ENCODE assay signal across 28 cellular contexts in the genomic region with DNA sequence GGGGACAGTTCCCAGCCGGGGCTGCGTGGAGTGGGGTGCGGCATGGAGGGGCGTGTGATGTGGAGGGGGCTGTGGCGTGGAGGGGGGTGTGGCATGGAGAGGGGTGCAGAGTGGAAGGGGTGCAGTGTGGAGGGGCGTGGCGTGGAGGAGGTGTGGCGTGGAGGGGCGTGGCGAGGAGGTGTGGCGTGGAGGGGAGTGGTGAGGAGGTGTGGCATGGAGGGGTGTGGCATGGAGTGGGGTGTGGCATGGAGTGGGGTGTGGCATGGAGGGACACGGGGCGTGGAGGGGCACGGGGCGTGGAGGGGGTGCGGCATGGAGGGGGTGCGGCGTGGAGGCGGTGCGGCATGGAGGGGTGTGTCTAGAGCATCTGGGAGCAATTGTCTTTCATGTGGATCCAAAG. TPM values are rescaled to one million over a fixed set of nuclear protein-coding genes. Genes with fewer than 3 reads are reported as not detected.
DNase-seq lines count a peak whose midpoint lies in the region; ATAC-seq, FAIRE-seq and TF ChIP-seq lines count a peak whose summit lies in the region.
"Had no signal": no experiment of that assay in that cellular context is flagged by ENCODE, and none has a peak within 500 bp of the region (broad histone marks: within the 10 kb centered on the region; RNA-seq: fewer than 3 reads in every experiment).

No MANE protein-coding gene starts in this region.

- BruUV-seq in HepG2 (replicated peaks; lab: Mats Ljungman, UMichigan), result no TSS peak

- TF ChIP-seq RAD21 in HepG2 (CRISPR knock-in tag; IDR thresholded peaks at IDR 0.05), result no peak

- CTCF ChIA-PET in HepG2 (lab: Yijun Ruan, JAX; ENCODE audit: low intra/inter-chr PET ratio, low total read pairs), result no interaction called here

- DNase-seq in HepG2 (ENCODE audit: low spot score) (no peak), right lobe of liver (no peak), SW480 (ENCODE audit: low spot score) (peak; percentile 23), mucosa of descending colon (peak in 1 of 3 donors; percentile 67), activated T-cell treated with anti-CD3 and anti-CD28 coated beads for 4 hours (no peak)
- DNase-seq: AML-193; C1 segment of cervical spinal cord; CD4-positive, alpha-beta memory T cell; COR-L47; DMS53; GM23248; H7; HFFc6; IMR-90; KG1; MG63; NCI-H2029; NCI-H446; NCI-H524 treated with DMSO at 0.1 percent for 48 hours; NCI-H774; PC-3; SJCRH30 had no signal

- no peak for ATAC-seq in HepG2
- no peak for ATAC-seq in right lobe of liver
- ATAC-seq in mucosa of descending colon, result peak; percentile 76
- no peak for ATAC-seq in HG02840 (IDR thresholded peaks at IDR 0.05; ENCODE audit: low FRiP score, unreplicated experiment)
- no peak for ATAC-seq in activated CD4-positive, CD25-positive, alpha-beta regulatory T cell treated with anti-CD3 and anti-CD28 coated beads, Interleukin-2, amount 50 U/mL, for 24 hours
- ATAC-seq: PC-3, Right ventricle myocardium inferior had no signal

- 97% methylated on average over 20 of the region's 20 CpGs for WGBS in HepG2 (ENCODE audit: low lambda C conversion rate)
- 95% methylated on average over 13 of the region's 20 CpGs for WGBS in right lobe of liver (ENCODE audit: insufficient coverage, low coverage, low lambda C conversion rate, missing lambda C conversion rate)

- FAIRE-seq in HepG2 (lab: Jason Lieb, UNC), result no peak
- FAIRE-seq: A549 had no signal

- H3K9ac ChIP-seq in HepG2 (ENCODE audit: insufficient read depth, low read depth, low read length), result no peak overlapping the region
- H3K9ac ChIP-seq: GM23248 had no signal

- H3K4me1 ChIP-seq in HepG2 (ENCODE audit: insufficient read depth, low read length), result no peaks in the 10 kb centered on the region
- no peaks in the 10 kb centered on the region for H3K4me1 ChIP-seq in right lobe of liver
- peaks cover 5% of the 10 kb centered on the region for H3K4me1 ChIP-seq in mucosa of descending colon (ENCODE audit: low read depth)
- H3K4me1 ChIP-seq: A549 had no signal

- no peak overlapping the region for H3K4me2 ChIP-seq in HepG2 (ENCODE audit: low read depth, low read length)
- H3K4me2 ChIP-seq: A549 had no signal

- H2AFZ ChIP-seq in HepG2 (ENCODE audit: low read length), result no peak overlapping the region
- H2AFZ ChIP-seq: GM23248 had no signal

- no peaks in the 10 kb centered on the region for H4K20me1 ChIP-seq in HepG2 (ENCODE audit: insufficient read depth, low read length)

- TF ChIP-seq CTCF in HepG2 (CRISPR knock-in tag; IDR thresholded peaks at IDR 0.05) (no peak), right lobe of liver (IDR thresholded peaks at IDR 0.05) (no peak), mucosa of descending colon (IDR thresholded peaks at IDR 0.05) (no peak)

- POLR2A ChIA-PET in HepG2 (lab: Yijun Ruan, JAX), result no interaction called here

- H3K36me3 ChIP-seq in HepG2 (replicated peaks in 1 of 2; ENCODE audit: control insufficient read depth in 1 of 2, insufficient read depth in 2 of 2, low read length in 2 of 2) (peaks cover 2 to 8% of the 10 kb centered on the region in 2 experiments; a peak in 2 of 5 replicates), right lobe of liver (peaks cover 0 to 13% (median 2%) of the 10 kb centered on the region in 4 donors), mucosa of descending colon (ENCODE audit: low read depth) (no peaks in the 10 kb centered on the region)
- H3K36me3 ChIP-seq: MG63, SJCRH30 had no signal

- intact Hi-C loops in HepG2 (cut with micrococcal nuclease; ENCODE audit: unreplicated experiment) (no loop called here), right lobe of liver (cut with DNase I) (no loop called here), mucosa of descending colon (cut with DNase I, micrococcal nuclease) (no loop called here)

- TF ChIP-seq POLR2A in HepG2 (IDR thresholded peaks at IDR 0.05; ENCODE audit: insufficient read depth in 1 of 2, low read depth in 2 of 2, low read length in 2 of 2), result no peak
- no peak for TF ChIP-seq POLR2A in right lobe of liver (IDR thresholded peaks at IDR 0.05)

- TF ChIP-seq EP300 in HepG2 (IDR thresholded peaks at IDR 0.05; ENCODE audit: low read depth in 2 of 2, low read length in 2 of 2) (no peak), HepG2 (CRISPR knock-in tag; IDR thresholded peaks at IDR 0.05; ENCODE audit: borderline replicate concordance) (no peak)

- H3K9me3 ChIP-seq in HepG2 (ENCODE audit: low read length), result no peaks in the 10 kb centered on the region
- no peaks in the 10 kb centered on the region for H3K9me3 ChIP-seq in right lobe of liver
- no peaks in the 10 kb centered on the region for H3K9me3 ChIP-seq in mucosa of descending colon
- H3K9me3 ChIP-seq: A549, MG63, SJCRH30 had no signal

- H3K4me3 ChIP-seq in HepG2 (replicated peaks in 1 of 3; ENCODE audit: insufficient read depth in 1 of 3, low read depth in 2 of 3, low read length in 3 of 3), result no peak overlapping the region
- no peak overlapping the region for H3K4me3 ChIP-seq in right lobe of liver
- no peak overlapping the region for H3K4me3 ChIP-seq in mucosa of descending colon
- H3K4me3 ChIP-seq: A549, GM23248, MG63, SJCRH30 had no signal

- H3K27ac ChIP-seq in HepG2 (ENCODE audit: extremely low read length, insufficient read depth, low read length), result no peak overlapping the region
- H3K27ac ChIP-seq in right lobe of liver, result no peak overlapping the region
- H3K27ac ChIP-seq: A549, GM23248, SJCRH30 had no signal

- in situ Hi-C loops in HepG2 (cut with HindIII; ENCODE audit: extremely low pct_ligation_motif_present, low pct_unique_long_range_greater_than_20kb), result no loop called here

- H3K27me3 ChIP-seq in HepG2 (ENCODE audit: control insufficient read depth in 1 of 2, insufficient read depth in 2 of 2, low read length in 2 of 2), result no peaks in the 10 kb centered on the region
- H3K27me3 ChIP-seq in right lobe of liver, result no peaks in the 10 kb centered on the region
- H3K27me3 ChIP-seq: MG63, SJCRH30 had no signal

- H3K79me2 ChIP-seq in HepG2 (ENCODE audit: insufficient read depth, low read length), result no peaks in the 10 kb centered on the region

TF ChIP-seq in HepG2, 621 proteins besides CTCF, POLR2A, EP300 and RAD21:
- TF ChIP-seq, protein P1, sequence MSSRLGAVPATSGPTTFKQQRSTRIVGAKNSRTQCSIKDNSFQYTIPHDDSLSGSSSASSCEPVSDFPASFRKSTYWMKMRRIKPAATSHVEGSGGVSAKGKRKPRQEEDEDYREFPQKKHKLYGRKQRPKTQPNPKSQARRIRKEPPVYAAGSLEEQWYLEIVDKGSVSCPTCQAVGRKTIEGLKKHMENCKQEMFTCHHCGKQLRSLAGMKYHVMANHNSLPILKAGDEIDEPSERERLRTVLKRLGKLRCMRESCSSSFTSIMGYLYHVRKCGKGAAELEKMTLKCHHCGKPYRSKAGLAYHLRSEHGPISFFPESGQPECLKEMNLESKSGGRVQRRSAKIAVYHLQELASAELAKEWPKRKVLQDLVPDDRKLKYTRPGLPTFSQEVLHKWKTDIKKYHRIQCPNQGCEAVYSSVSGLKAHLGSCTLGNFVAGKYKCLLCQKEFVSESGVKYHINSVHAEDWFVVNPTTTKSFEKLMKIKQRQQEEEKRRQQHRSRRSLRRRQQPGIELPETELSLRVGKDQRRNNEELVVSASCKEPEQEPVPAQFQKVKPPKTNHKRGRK (CRISPR knock-in tag; IDR thresholded peaks at IDR 0.05), result no peak
- peak; percentile 53 for TF ChIP-seq HNRNPK (IDR thresholded peaks at IDR 0.05; ENCODE audit: low read depth, low read length, poor library complexity, severe bottlenecking)

RNA-seq across cellular contexts. Expression of a gene that starts 33.6 kb away (rescaled TPM):
- not detected in 2 replicates for total RNA-seq in HepG2 (2016; rRNA removed; fragmentation: Illumina TruSeq; extraction: Trizol)
- not detected in 2 replicates for total RNA-seq in HepG2 (2016; cell fraction: cytosol; rRNA removed; fragmentation: Illumina TruSeq; extraction: Trizol; ENCODE audit: low read depth)
- total RNA-seq in HepG2 (2016; cell fraction: insoluble cytoplasmic fraction; rRNA removed; fragmentation: Illumina TruSeq; extraction: Trizol), result not detected in 2 replicates
- not detected in 2 replicates for total RNA-seq in HepG2 (2016; cell fraction: membrane; rRNA removed; fragmentation: Illumina TruSeq; extraction: Trizol)
- not detected in 2 replicates for total RNA-seq in HepG2 (2016; cell fraction: nucleus; rRNA removed; fragmentation: Illumina TruSeq; extraction: Trizol)
- not detected in 2 replicates for polyA plus RNA-seq in HepG2 (2011; rRNA removed)
- polyA plus RNA-seq in HepG2 (2011; cell fraction: cytosol; rRNA removed), result not detected in 2 replicates
- polyA plus RNA-seq in HepG2 (2011; cell fraction: nucleus; rRNA removed), result not detected in 2 replicates
- polyA plus RNA-seq in HepG2 (2012), result 0.52 and 1.5 TPM in 2 replicates
- polyA plus RNA-seq in HepG2 (2016; cell fraction: cytosol; fragmentation: Illumina TruSeq; extraction: Trizol; ENCODE audit: low read depth), result not detected in 2 replicates
- not detected in 2 replicates for polyA plus RNA-seq in HepG2 (2016; cell fraction: insoluble cytoplasmic fraction; fragmentation: Illumina TruSeq; extraction: Trizol; ENCODE audit: low read depth)
- not detected in 2 replicates for polyA plus RNA-seq in HepG2 (2016; cell fraction: membrane; fragmentation: Illumina TruSeq; extraction: Trizol; ENCODE audit: low read depth)
- not detected in 2 replicates for polyA plus RNA-seq in HepG2 (2016; cell fraction: nucleus; fragmentation: Illumina TruSeq; extraction: Trizol; ENCODE audit: insufficient read depth, low read depth)
- not detected in 2 replicates for polyA minus RNA-seq in HepG2 (2011; rRNA and poly(A)+ RNA removed; ENCODE audit: low replicate concordance)
- not detected in 2 replicates for polyA minus RNA-seq in HepG2 (2011; cell fraction: cytosol; rRNA and poly(A)+ RNA removed)
- polyA minus RNA-seq in HepG2 (2011; cell fraction: nucleus; rRNA and poly(A)+ RNA removed), result not detected in 2 replicates
- total RNA-seq in right lobe of liver, result not detected
- not detected for total RNA-seq in mucosa of descending colon
- total RNA-seq: CD4-positive, alpha-beta memory T cell; G401; GM23248; HFFc6; IMR-90; PC-3; Right ventricle myocardium inferior; RPMI7951; SJCRH30 had no signal
- polyA plus RNA-seq: A549, IMR-90 had no signal
